Comparison of ENCODE assay signal across 7 cellular contexts in the genomic region with DNA sequence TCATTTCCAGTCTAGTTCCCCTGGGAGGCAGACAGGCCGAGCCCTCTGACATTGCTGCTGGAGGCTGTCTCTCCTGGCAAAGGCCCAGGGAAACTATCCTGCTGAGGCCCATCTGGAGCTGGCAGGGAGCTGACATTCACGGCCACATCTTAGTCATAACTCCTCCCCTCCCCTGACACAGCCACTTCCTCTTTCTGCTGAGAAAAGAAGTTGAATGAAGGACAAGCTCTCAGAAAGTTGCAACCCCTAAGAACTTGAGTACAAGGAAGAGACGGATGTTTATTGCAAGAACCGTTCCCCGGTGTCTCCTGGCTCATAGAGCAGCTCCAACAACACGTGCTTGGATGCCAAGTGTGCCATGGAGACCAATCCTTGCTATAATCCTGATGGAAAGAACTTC. TPM values are rescaled to one million over a fixed set of nuclear protein-coding genes. Genes with fewer than 3 reads are reported as not detected.
DNase-seq lines count a peak whose midpoint lies in the region; ATAC-seq and TF ChIP-seq lines count a peak whose summit lies in the region.
"Not testable (repeated sequence)": the region's sequence is repeated elsewhere in the genome, so short reads cannot be mapped to it uniquely, and the experiment has no call there.

No MANE protein-coding gene starts in this region.

- not testable (repeated sequence) for H3K9ac ChIP-seq in KMS-11

- not testable (repeated sequence) for H3K27me3 ChIP-seq in KMS-11 (ENCODE audit: insufficient read depth, low read depth)

- peak overlapping the region; percentile 72 for H3K27ac ChIP-seq in KMS-11

- intact Hi-C loops in posterior vena cava (cut with DNase I), result not testable (repeated sequence)

- H3K4me1 ChIP-seq in KMS-11 (ENCODE audit: low read depth, poor library complexity, severe bottlenecking), result peaks cover 32% of the 10 kb centered on the region

- in situ Hi-C loops in SK-MEL-5 (cut with HindIII; ENCODE audit: low pct_unique_long_range_greater_than_20kb, low sequenced_read_pairs), result not testable (repeated sequence)

- peak; percentile 93 for ATAC-seq in GM18502 (IDR thresholded peaks at IDR 0.05; ENCODE audit: poor library complexity, unreplicated experiment)
- ATAC-seq in HG02588 (IDR thresholded peaks at IDR 0.05; ENCODE audit: unreplicated experiment), result peak; percentile 91

- TF ChIP-seq CTCF in KMS-11 (conservative IDR thresholded peaks at IDR 0.05; ENCODE audit: low read depth, low read length), result not testable (repeated sequence)

- H2AFZ ChIP-seq in KMS-11 (ENCODE audit: low read depth), result not testable (repeated sequence)

- not testable (repeated sequence) for H3K4me3 ChIP-seq in KMS-11 (IDR thresholded peaks at IDR 0.05; ENCODE audit: insufficient read depth, low read depth, low read length)

- H3K79me2 ChIP-seq in KMS-11 (ENCODE audit: insufficient read depth, low read depth), result not testable (repeated sequence)

- H4K20me1 ChIP-seq in KMS-11 (ENCODE audit: insufficient read depth), result not testable (repeated sequence)

- H3K36me3 ChIP-seq in KMS-11 (ENCODE audit: insufficient read depth), result not testable (repeated sequence)

- peak; percentile 82 for DNase-seq in SK-MEL-5 (ENCODE audit: low read depth, low spot score)
- peak; percentile 54 for DNase-seq in activated naive CD4-positive, alpha-beta T cell treated with Interleukin-2 at 50 U/mL for 16 hours
- peak; percentile 88 for DNase-seq in glomerular visceral epithelial cell (ENCODE audit: extremely low spot score)
- peak; percentile 92 for DNase-seq in posterior vena cava (ENCODE audit: low spot score)

- H3K4me2 ChIP-seq in KMS-11, result peak overlapping the region; percentile 82

RNA-seq across cellular contexts. Expression of a gene that starts 21.1 kb away (rescaled TPM):
- total RNA-seq in SK-MEL-5 (2014; rRNA removed; shearing (Covaris generic)), result 4.5 and 8.2 TPM in 2 replicates
- polyA plus RNA-seq in SK-MEL-5 (2015; cell fraction: cytosol; rRNA removed), result 26.2 and 27.1 TPM in 2 replicates
- 9.6 and 14.5 TPM in 2 replicates for polyA plus RNA-seq in SK-MEL-5 (2015; cell fraction: nucleus; rRNA removed)
- 10 to 100 TPM in 1 of 2 donors, 1 to 10 TPM in 1; 6.9 to 21.7 TPM for total RNA-seq in posterior vena cava
